In genomic region chr19:29678484-29679106, GRCh38 we compare ENCODE assay signal across 15 cellular contexts. TPM values are rescaled to one million over a fixed set of nuclear protein-coding genes. Genes with fewer than 3 reads are reported as not detected.
DNase-seq lines count a peak whose midpoint lies in the region; ATAC-seq and TF ChIP-seq lines count a peak whose summit lies in the region.
"Had no signal": no experiment of that assay in that cellular context is flagged by ENCODE, and none has a peak within 500 bp of the region (broad histone marks: within the 10 kb centered on the region; RNA-seq: fewer than 3 reads in every experiment).

No MANE protein-coding gene starts in this region.

- H3K36me3 ChIP-seq in liver (ENCODE audit: control insufficient read depth in 4 of 4, insufficient read depth in 3 of 4, low read depth in 1 of 4, low read length in 3 of 4) (peaks cover 2 to 14% (median 10%) of the 10 kb centered on the region in 4 donors), suprapubic skin (peaks cover 22% of the 10 kb centered on the region)

- H3K4me3 ChIP-seq in LNCaP clone FGC (ENCODE audit: low read depth, low read length) (no peak overlapping the region), liver (ENCODE audit: low read depth in 1 of 3, low read length in 3 of 3) (no peak overlapping the region), suprapubic skin (no peak overlapping the region)

- no peak for TF ChIP-seq POLR2A in suprapubic skin (IDR thresholded peaks at IDR 0.05)

- peak; percentile 32 to 65 for TF ChIP-seq RAD21 in liver (IDR thresholded peaks at IDR 0.05)

- H3K9ac ChIP-seq in liver (ENCODE audit: low read depth in 1 of 2, low read length in 2 of 2), result no peak overlapping the region

- ATAC-seq in HG03442 (IDR thresholded peaks at IDR 0.05; ENCODE audit: unreplicated experiment), result no peak
- no peak for ATAC-seq in HG03378 (IDR thresholded peaks at IDR 0.05; ENCODE audit: unreplicated experiment)

- H3K9me3 ChIP-seq in liver (ENCODE audit: control insufficient read depth in 4 of 4, low read length in 3 of 4), result no peaks in the 10 kb centered on the region
- no peaks in the 10 kb centered on the region for H3K9me3 ChIP-seq in suprapubic skin

- no peak for TF ChIP-seq CTCF in LNCaP clone FGC (IDR thresholded peaks at IDR 0.05; ENCODE audit: control insufficient read depth, extremely low read depth, insufficient read depth)
- no peak for TF ChIP-seq CTCF in liver (IDR thresholded peaks at IDR 0.05; ENCODE audit: low read depth, low read length, missing input control)
- TF ChIP-seq CTCF in suprapubic skin (IDR thresholded peaks at IDR 0.05), result no peak

- peak; percentile 81 for DNase-seq in LNCaP clone FGC (ENCODE audit: low read depth)
- DNase-seq in epidermal melanocyte (ENCODE audit: insufficient read length, low spot score), result peak; percentile 48
- peak in 1 of 2 donors; percentile 75 for DNase-seq in suprapubic skin (ENCODE audit: low spot score in 2 of 2)
- DNase-seq in A172 (ENCODE audit: low spot score), result no peak
- no peak for DNase-seq in NCI-H2029 treated with DMSO at 0.1 percent for 48 hours (lab: John Stamatoyannopoulos, UW)
- DNase-seq: activated B cell treated with CpG ODN at 0.5 μM for 24 hours; dermis blood vessel endothelial cell; DMS153; KBM-7; NCI-H2227 treated with DMSO at 0.1 percent for 48 hours; nephron progenitor cell; stimulated activated CD4-positive, alpha-beta T cell treated with anti-CD3 and anti-CD28 coated beads, Interleukin-2, amount 100 ng/mL, for 48 hours had no signal

- H3K27me3 ChIP-seq in liver (ENCODE audit: control insufficient read depth in 4 of 4, insufficient read depth in 4 of 4, low read length in 3 of 4) (no peaks in the 10 kb centered on the region), suprapubic skin (no peaks in the 10 kb centered on the region)

- no peak for TF ChIP-seq EP300 in suprapubic skin (IDR thresholded peaks at IDR 0.05)

- peaks cover 38 to 60% (median 49%) of the 10 kb centered on the region in 4 donors for H3K4me1 ChIP-seq in liver (ENCODE audit: control insufficient read depth in 4 of 4, insufficient read depth in 4 of 4, low read length in 3 of 4)
- H3K4me1 ChIP-seq in suprapubic skin, result peaks cover 78% of the 10 kb centered on the region

- WGBS in liver, result 43% methylated on average over 20 of the region's 20 CpGs
- 60% methylated on average over 1 of the region's 20 CpGs for WGBS in suprapubic skin

- H3K27ac ChIP-seq in liver (ENCODE audit: low read depth in 1 of 2, low read length in 2 of 2), result peak overlapping the region; percentile 63 to 75
- peak overlapping the region; percentile 56 for H3K27ac ChIP-seq in suprapubic skin

TF ChIP-seq in liver, 16 proteins besides CTCF, POLR2A, EP300 and RAD21:
- TF ChIP-seq GABPA (IDR thresholded peaks at IDR 0.05 in 1 of 2, conservative IDR thresholded peaks at IDR 0.05 in 1 of 2), result peak in 1 of 2 donors; percentile 48
- peak; percentile 42 for TF ChIP-seq HNF4G (IDR thresholded peaks at IDR 0.05)
- peak; percentile 94 to 98 for TF ChIP-seq RXRA (IDR thresholded peaks at IDR 0.05)
- peak; percentile 59 for TF ChIP-seq FOXA1 (IDR thresholded peaks at IDR 0.05)
- TF ChIP-seq SP1 (IDR thresholded peaks at IDR 0.05), result peak; percentile 92
- peak in 1 of 2 donors; percentile 76 for TF ChIP-seq JUND (IDR thresholded peaks at IDR 0.05)
- peak; percentile 96 for TF ChIP-seq NR2F2 (IDR thresholded peaks at IDR 0.05)
- TF ChIP-seq, protein P1, sequence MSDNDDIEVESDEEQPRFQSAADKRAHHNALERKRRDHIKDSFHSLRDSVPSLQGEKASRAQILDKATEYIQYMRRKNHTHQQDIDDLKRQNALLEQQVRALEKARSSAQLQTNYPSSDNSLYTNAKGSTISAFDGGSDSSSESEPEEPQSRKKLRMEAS (IDR thresholded peaks at IDR 0.05), result peak; percentile 95
- TF ChIP-seq HNF4A (conservative IDR thresholded peaks at IDR 0.05), result peak; percentile 87 to 93
- TF ChIP-seq, protein P2, sequence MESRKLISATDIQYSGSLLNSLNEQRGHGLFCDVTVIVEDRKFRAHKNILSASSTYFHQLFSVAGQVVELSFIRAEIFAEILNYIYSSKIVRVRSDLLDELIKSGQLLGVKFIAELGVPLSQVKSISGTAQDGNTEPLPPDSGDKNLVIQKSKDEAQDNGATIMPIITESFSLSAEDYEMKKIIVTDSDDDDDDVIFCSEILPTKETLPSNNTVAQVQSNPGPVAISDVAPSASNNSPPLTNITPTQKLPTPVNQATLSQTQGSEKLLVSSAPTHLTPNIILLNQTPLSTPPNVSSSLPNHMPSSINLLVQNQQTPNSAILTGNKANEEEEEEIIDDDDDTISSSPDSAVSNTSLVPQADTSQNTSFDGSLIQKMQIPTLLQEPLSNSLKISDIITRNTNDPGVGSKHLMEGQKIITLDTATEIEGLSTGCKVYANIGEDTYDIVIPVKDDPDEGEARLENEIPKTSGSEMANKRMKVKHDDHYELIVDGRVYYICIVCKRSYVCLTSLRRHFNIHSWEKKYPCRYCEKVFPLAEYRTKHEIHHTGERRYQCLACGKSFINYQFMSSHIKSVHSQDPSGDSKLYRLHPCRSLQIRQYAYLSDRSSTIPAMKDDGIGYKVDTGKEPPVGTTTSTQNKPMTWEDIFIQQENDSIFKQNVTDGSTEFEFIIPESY (IDR thresholded peaks at IDR 0.05), result peak; percentile 87
- TF ChIP-seq EGR1 (IDR thresholded peaks at IDR 0.05; ENCODE audit: low read depth in 2 of 2), result peak; percentile 74 to 83
- TF ChIP-seq FOXA2 (IDR thresholded peaks at IDR 0.05), result peak; percentile 58
- TF ChIP-seq TAF1 (conservative IDR thresholded peaks at IDR 0.05), result no peak
- peak; percentile 70 for TF ChIP-seq YY1 (IDR thresholded peaks at IDR 0.05)
- TF ChIP-seq, protein P3, sequence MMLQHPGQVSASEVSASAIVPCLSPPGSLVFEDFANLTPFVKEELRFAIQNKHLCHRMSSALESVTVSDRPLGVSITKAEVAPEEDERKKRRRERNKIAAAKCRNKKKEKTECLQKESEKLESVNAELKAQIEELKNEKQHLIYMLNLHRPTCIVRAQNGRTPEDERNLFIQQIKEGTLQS (IDR thresholded peaks at IDR 0.05), result no peak
- peak; percentile 94 for TF ChIP-seq REST (IDR thresholded peaks at IDR 0.05)

RNA-seq across cellular contexts. Expression of gene PLEKHF1, which starts 13.3 kb away (rescaled TPM):
- total RNA-seq in liver (10 to 100 TPM in 1 of 2 donors, 1 to 10 TPM in 1; 2.9 to 15.1 TPM), suprapubic skin (10 to 100 TPM in 2 of 4 donors, 1 to 10 TPM in 2; 4.5 to 18.8 (median 9.7) TPM)
- polyA plus RNA-seq in liver, result 10 to 100 TPM in 1 of 2 donors, 1 to 10 TPM in 1; 5.0 to 12.8 TPM
- 8.7 and 9.2 TPM in 2 replicates for total RNA-seq in A172 (2014; rRNA removed; shearing (Covaris generic))

RNA-seq across cellular contexts. Expression of gene C19orf12, which starts 36.5 kb away (rescaled TPM):
- 10 to 100 TPM; 21.2 to 82.8 TPM for total RNA-seq in liver
- polyA plus RNA-seq in liver, result 10 to 100 TPM; 37.6 to 42.6 TPM
- total RNA-seq in suprapubic skin, result 10 to 100 TPM; 19.6 to 35.8 (median 27.3) TPM
- total RNA-seq in A172 (2014; rRNA removed; shearing (Covaris generic)), result 35.1 and 44.9 TPM in 2 replicates

Comparison
In these comparisons a context has a peak if more than half of its experiments do, and no peak if none do; other contexts are left out.
1. DNase-seq: peak in LNCaP clone FGC (single experiment) and epidermal melanocyte (single experiment); none in A172 (single experiment) and NCI-H2029 treated with DMSO at 0.1 percent for 48 hours (single experiment).